In the genomic region with DNA sequence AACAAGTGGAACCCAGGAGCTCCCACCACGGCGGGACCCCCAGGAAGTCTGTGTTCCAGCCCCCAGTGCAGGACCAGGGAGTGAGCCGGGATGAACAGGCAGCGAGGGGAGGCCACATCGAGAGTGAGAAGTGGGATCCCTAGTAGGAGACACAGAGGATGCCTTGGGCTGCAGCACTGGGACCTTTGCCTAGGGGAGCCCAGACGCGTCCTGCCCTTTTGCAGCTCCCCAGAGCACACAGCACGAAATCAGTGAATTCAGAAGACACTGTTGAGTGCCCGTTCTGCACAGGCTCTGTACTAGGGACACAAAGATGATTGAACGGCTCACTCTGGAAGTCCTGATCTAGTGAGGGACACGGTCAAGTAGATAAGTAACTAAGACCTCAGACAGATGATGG, we compare ENCODE assay signal across 1 cellular context.
A peak's percentile ranks its signal among the peaks of the same experiment; 100 is the strongest.
TF ChIP-seq lines count a peak whose summit lies in the region.

No MANE protein-coding gene starts in this region.

TF ChIP-seq in K562, 482 proteins besides CTCF, POLR2A, EP300 and RAD21:
- TF ChIP-seq, protein P1, sequence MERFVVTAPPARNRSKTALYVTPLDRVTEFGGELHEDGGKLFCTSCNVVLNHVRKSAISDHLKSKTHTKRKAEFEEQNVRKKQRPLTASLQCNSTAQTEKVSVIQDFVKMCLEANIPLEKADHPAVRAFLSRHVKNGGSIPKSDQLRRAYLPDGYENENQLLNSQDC (CRISPR knock-in tag; IDR thresholded peaks at IDR 0.05), result no peak
- TF ChIP-seq, protein P2, sequence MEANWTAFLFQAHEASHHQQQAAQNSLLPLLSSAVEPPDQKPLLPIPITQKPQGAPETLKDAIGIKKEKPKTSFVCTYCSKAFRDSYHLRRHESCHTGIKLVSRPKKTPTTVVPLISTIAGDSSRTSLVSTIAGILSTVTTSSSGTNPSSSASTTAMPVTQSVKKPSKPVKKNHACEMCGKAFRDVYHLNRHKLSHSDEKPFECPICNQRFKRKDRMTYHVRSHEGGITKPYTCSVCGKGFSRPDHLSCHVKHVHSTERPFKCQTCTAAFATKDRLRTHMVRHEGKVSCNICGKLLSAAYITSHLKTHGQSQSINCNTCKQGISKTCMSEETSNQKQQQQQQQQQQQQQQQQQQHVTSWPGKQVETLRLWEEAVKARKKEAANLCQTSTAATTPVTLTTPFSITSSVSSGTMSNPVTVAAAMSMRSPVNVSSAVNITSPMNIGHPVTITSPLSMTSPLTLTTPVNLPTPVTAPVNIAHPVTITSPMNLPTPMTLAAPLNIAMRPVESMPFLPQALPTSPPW (CRISPR knock-in tag; IDR thresholded peaks at IDR 0.05), result no peak
- TF ChIP-seq EZH2 (IDR thresholded peaks at IDR 0.05; ENCODE audit: borderline replicate concordance, low read depth, low read length) (0 out of 2 replicates have a peak, but pooled peaks have one; percentile 24), NFXL1 (CRISPR knock-in tag; IDR thresholded peaks at IDR 0.05) (no peak), HDGF (IDR thresholded peaks at IDR 0.05) (no peak), ZKSCAN1 (IDR thresholded peaks at IDR 0.05; ENCODE audit: low read depth, low read length) (no peak)
